8 cellular contexts compared by ENCODE assay signal in genomic region chr1:153945131-153945794, GRCh38. TPM values are rescaled to one million over a fixed set of nuclear protein-coding genes. Genes with fewer than 3 reads are reported as not detected.
A peak's percentile ranks its signal among the peaks of the same experiment; 100 is the strongest.
DNase-seq lines count a peak whose midpoint lies in the region; TF ChIP-seq lines count a peak whose summit lies in the region.

No MANE protein-coding gene starts in this region.

- H3K27me3 ChIP-seq in ectodermal cell (ENCODE audit: control insufficient read depth, insufficient read depth, low read length, poor library complexity, severe bottlenecking) (no peaks in the 10 kb centered on the region), mononuclear cell (ENCODE audit: insufficient read depth, low read length) (no peaks in the 10 kb centered on the region)

- no peak for TF ChIP-seq CTCF in LNCaP clone FGC (IDR thresholded peaks at IDR 0.05; ENCODE audit: control insufficient read depth, extremely low read depth, insufficient read depth)

- H3K27ac ChIP-seq in ectodermal cell (ENCODE audit: insufficient read depth, low read depth, low read length, poor library complexity, severe bottlenecking): no peak overlapping the region

- WGBS in ectodermal cell, 2 experiments: 69% methylated on average over 12 of the region's 12 CpGs

- H3K4me1 ChIP-seq in ectodermal cell (ENCODE audit: control insufficient read depth, insufficient read depth, low read length) (no peaks in the 10 kb centered on the region), mononuclear cell (ENCODE audit: insufficient read depth, low read length) (peaks cover 52% of the 10 kb centered on the region)

- peaks cover 4% of the 10 kb centered on the region for H3K36me3 ChIP-seq in ectodermal cell (ENCODE audit: control insufficient read depth, insufficient read depth, low read length)

- DNase-seq in LNCaP clone FGC (ENCODE audit: low read depth): no peak
- DNase-seq in activated CD4-positive, alpha-beta T cell treated with anti-CD3 and anti-CD28 coated beads, Interleukin-2, amount 50 U/mL, for 24 hours (ENCODE audit: low read depth in 1 of 2, low spot score in 1 of 2): peak; percentile 36 to 68
- peak; percentile 59 to 64 for DNase-seq in stimulated activated CD8-positive, alpha-beta memory T cell treated with anti-CD3 and anti-CD28 coated beads, Interleukin-7, amount 100 ng/mL, for 1 hour (ENCODE audit: low read depth in 2 of 2)
- DNase-seq in putamen (ENCODE audit: low spot score): no peak
- no peak for DNase-seq in NCI-H1694 (lab: John Stamatoyannopoulos, UW)

- H3K4me3 ChIP-seq in LNCaP clone FGC (ENCODE audit: low read depth, low read length) (peak overlapping the region; percentile 80), ectodermal cell (ENCODE audit: insufficient read depth, low read depth, low read length) (peak overlapping the region; percentile 80), mononuclear cell (ENCODE audit: low read length) (peak overlapping the region; percentile 58)

- peak; percentile 65 for TF ChIP-seq POLR2A in GM15510 (IDR thresholded peaks at IDR 0.05; ENCODE audit: borderline replicate concordance, extremely low read depth, insufficient read length)

- H3K9me3 ChIP-seq in ectodermal cell (ENCODE audit: control insufficient read depth, low read length) (no peaks in the 10 kb centered on the region), mononuclear cell (ENCODE audit: low read depth, low read length) (no peaks in the 10 kb centered on the region)

RNA-seq across cellular contexts. Expression of gene DENND4B, which starts 1.3 kb away (rescaled TPM):
- polyA plus RNA-seq in ectodermal cell (2013, experiment 1 of 4): 17.6 TPM
- polyA plus RNA-seq in ectodermal cell (2013, experiment 2 of 4): 17.6 TPM
- 13.5 TPM for polyA plus RNA-seq in ectodermal cell (2013, experiment 3 of 4)
- polyA plus RNA-seq in ectodermal cell (2013, experiment 4 of 4): 15.7 TPM
- 37.3 TPM for total RNA-seq in mononuclear cell

RNA-seq across cellular contexts. Expression of gene CRTC2, which starts 13.1 kb away (rescaled TPM):
- 34.6 TPM for polyA plus RNA-seq in ectodermal cell (2013, experiment 1 of 4)
- polyA plus RNA-seq in ectodermal cell (2013, experiment 2 of 4): 35.8 TPM
- polyA plus RNA-seq in ectodermal cell (2013, experiment 3 of 4): 25.7 TPM
- polyA plus RNA-seq in ectodermal cell (2013, experiment 4 of 4): 29.4 TPM
- total RNA-seq in mononuclear cell: 31.2 TPM

RNA-seq across cellular contexts. Expression of gene SLC39A1, which starts 18.1 kb away (rescaled TPM):
- 142 TPM for polyA plus RNA-seq in ectodermal cell (2013, experiment 1 of 4)
- polyA plus RNA-seq in ectodermal cell (2013, experiment 2 of 4): 146 TPM
- 108 TPM for polyA plus RNA-seq in ectodermal cell (2013, experiment 3 of 4)
- 117 TPM for polyA plus RNA-seq in ectodermal cell (2013, experiment 4 of 4)
- 15.8 TPM for total RNA-seq in mononuclear cell

RNA-seq across cellular contexts. Expression of gene CREB3L4, which starts 22.4 kb away (rescaled TPM):
- 31.2 TPM for polyA plus RNA-seq in ectodermal cell (2013, experiment 1 of 4)
- 29.9 TPM for polyA plus RNA-seq in ectodermal cell (2013, experiment 2 of 4)
- 29.5 TPM for polyA plus RNA-seq in ectodermal cell (2013, experiment 3 of 4)
- polyA plus RNA-seq in ectodermal cell (2013, experiment 4 of 4): 35.7 TPM
- 2.4 TPM for total RNA-seq in mononuclear cell

RNA-seq across cellular contexts. Expression of gene GATAD2B, which starts 22.5 kb away (rescaled TPM):
- 39.7 TPM for polyA plus RNA-seq in ectodermal cell (2013, experiment 1 of 4)
- polyA plus RNA-seq in ectodermal cell (2013, experiment 2 of 4): 42.1 TPM
- polyA plus RNA-seq in ectodermal cell (2013, experiment 3 of 4): 28.0 TPM
- polyA plus RNA-seq in ectodermal cell (2013, experiment 4 of 4): 34.4 TPM
- total RNA-seq in mononuclear cell: 15.5 TPM

Comparison
In these comparisons a context has a peak if more than half of its experiments do, and no peak if none do; other contexts are left out.
1. DNase-seq: peak in activated CD4-positive, alpha-beta T cell treated with anti-CD3 and anti-CD28 coated beads, Interleukin-2, amount 50 U/mL, for 24 hours (2 of 2) and stimulated activated CD8-positive, alpha-beta memory T cell treated with anti-CD3 and anti-CD28 coated beads, Interleukin-7, amount 100 ng/mL, for 1 hour (2 of 2); none in LNCaP clone FGC (single experiment), putamen (single experiment) and NCI-H1694 (single experiment).
2. Peak in every context shown above with its lines, with median percentiles within 50 percentile points of each other: H3K4me3 ChIP-seq.